Comparison of ENCODE assay signal across 1 cellular context in genomic region chr20:62148908-62149314, GRCh38.
A peak's percentile ranks its signal among the peaks of the same experiment; 100 is the strongest.
TF ChIP-seq lines count a peak whose summit lies in the region.

No MANE protein-coding gene starts in this region.

TF ChIP-seq in HepG2, 621 proteins besides CTCF, POLR2A, EP300 and RAD21 (continued from another document and continues in another):
- TF ChIP-seq ZBTB4 (CRISPR knock-in tag; IDR thresholded peaks at IDR 0.05; ENCODE audit: borderline replicate concordance) = peak; percentile 98; the same call in 1 of the 2 replicates
- peak; percentile 30; the same call in 1 of the 2 replicates for TF ChIP-seq ARID4A (CRISPR knock-in tag; IDR thresholded peaks at IDR 0.05; ENCODE audit: borderline replicate concordance)
- peak; percentile 68 for TF ChIP-seq ZNF781 (CRISPR knock-in tag; IDR thresholded peaks at IDR 0.05; ENCODE audit: borderline replicate concordance, not compliant biosample characterization)
- TF ChIP-seq ZFX (CRISPR knock-in tag; IDR thresholded peaks at IDR 0.05; ENCODE audit: low read depth) = peak; percentile 79
- TF ChIP-seq ZNF616 (CRISPR knock-in tag; IDR thresholded peaks at IDR 0.05; ENCODE audit: low read depth) = 0 out of 2 replicates have a peak, but pooled peaks have one; percentile 14
- no peak for TF ChIP-seq ETS1 (CRISPR knock-in tag; IDR thresholded peaks at IDR 0.05)
- no peak for TF ChIP-seq ATF7-NPFF (CRISPR knock-in tag; IDR thresholded peaks at IDR 0.05; ENCODE audit: low read depth)
- peak; percentile 64; the same call in 1 of the 2 replicates for TF ChIP-seq ZFY (CRISPR knock-in tag; IDR thresholded peaks at IDR 0.05)
- TF ChIP-seq RBFOX2 (IDR thresholded peaks at IDR 0.05; ENCODE audit: low read depth, low read length) = 0 out of 2 replicates have a peak, but pooled peaks have one; percentile 39
- TF ChIP-seq IRF9 (CRISPR knock-in tag; IDR thresholded peaks at IDR 0.05; ENCODE audit: borderline replicate concordance) = no peak
- TF ChIP-seq SIN3A (IDR thresholded peaks at IDR 0.05; ENCODE audit: borderline replicate concordance, low read depth, low read length) = peak; percentile 19; the same call in 1 of the 2 replicates
- TF ChIP-seq ZNF678 (CRISPR knock-in tag; IDR thresholded peaks at IDR 0.05) = no peak
- no peak for TF ChIP-seq ATF2 (CRISPR knock-in tag; IDR thresholded peaks at IDR 0.05)
- TF ChIP-seq SP5 (CRISPR knock-in tag; IDR thresholded peaks at IDR 0.05; ENCODE audit: borderline replicate concordance, low read depth) = no peak
- TF ChIP-seq TBP (CRISPR knock-in tag; IDR thresholded peaks at IDR 0.05) = no peak
- no peak for TF ChIP-seq RXRB (CRISPR knock-in tag; IDR thresholded peaks at IDR 0.05; ENCODE audit: borderline replicate concordance)
- TF ChIP-seq FOXK1 (CRISPR knock-in tag; IDR thresholded peaks at IDR 0.05; ENCODE audit: borderline replicate concordance, low read depth) = no peak
- TF ChIP-seq SAP130 (CRISPR knock-in tag; IDR thresholded peaks at IDR 0.05; ENCODE audit: low read depth) = peak; percentile 38; the same call in 1 of the 2 replicates
- TF ChIP-seq ZNF784 (CRISPR knock-in tag; IDR thresholded peaks at IDR 0.05; ENCODE audit: borderline replicate concordance) = 0 out of 2 replicates have a peak, but pooled peaks have one; percentile 49
- no peak for TF ChIP-seq TBX2 (CRISPR knock-in tag; IDR thresholded peaks at IDR 0.05; ENCODE audit: borderline replicate concordance)
- 0 out of 2 replicates have a peak, but pooled peaks have one; percentile 13 for TF ChIP-seq AHR (CRISPR knock-in tag; IDR thresholded peaks at IDR 0.05)
- no peak for TF ChIP-seq ATF3 (CRISPR knock-in tag; IDR thresholded peaks at IDR 0.05)
- no peak for TF ChIP-seq THAP7 (CRISPR knock-in tag; IDR thresholded peaks at IDR 0.05)
- peak; percentile 38; the same call in 1 of the 2 replicates for TF ChIP-seq ZNF280B (CRISPR knock-in tag; IDR thresholded peaks at IDR 0.05; ENCODE audit: borderline replicate concordance)
- peak; percentile 75 for TF ChIP-seq ZNF407 (CRISPR knock-in tag; IDR thresholded peaks at IDR 0.05; ENCODE audit: not compliant biosample characterization)
- no peak for TF ChIP-seq SMAD3 (CRISPR knock-in tag; IDR thresholded peaks at IDR 0.05)
- TF ChIP-seq MAX (IDR thresholded peaks at IDR 0.05) = peak; percentile 11
- peak; percentile 67 for TF ChIP-seq ZNF263 (CRISPR knock-in tag; IDR thresholded peaks at IDR 0.05)
- TF ChIP-seq ZFP36L2 (CRISPR knock-in tag; IDR thresholded peaks at IDR 0.05) = no peak
